Comparison of ENCODE assay signal across 8 cellular contexts in genomic region chr17:3723188-3723555, GRCh38. TPM values are rescaled to one million over a fixed set of nuclear protein-coding genes. Genes with fewer than 3 reads are reported as not detected.
DNase-seq lines count a peak whose midpoint lies in the region; ATAC-seq and TF ChIP-seq lines count a peak whose summit lies in the region.

No MANE protein-coding gene starts in this region.

- TF ChIP-seq CTCF in WTC11 (IDR thresholded peaks at IDR 0.05) = no peak
- no peak for TF ChIP-seq CTCF in stomach (IDR thresholded peaks at IDR 0.05)

- peak; percentile 56 for DNase-seq in NCI-H748 (lab: John Stamatoyannopoulos, UW; ENCODE audit: unreplicated experiment)
- DNase-seq in NCI-H748 treated with DMSO at 0.1 percent for 48 hours (lab: John Stamatoyannopoulos, UW) = no peak
- no peak for DNase-seq in WTC11 (ENCODE audit: low spot score)
- no peak for DNase-seq in stomach
- no peak for DNase-seq in MV-4-11 (lab: John Stamatoyannopoulos, UW)
- no peak for DNase-seq in activated CD4-positive, alpha-beta T cell treated with anti-CD3 and anti-CD28 coated beads for 1 hour

- H3K4me1 ChIP-seq in iPS-15b (ENCODE audit: control insufficient read depth, insufficient read depth, low read length) = peaks cover 10% of the 10 kb centered on the region
- peaks cover 25 to 56% (median 43%) of the 10 kb centered on the region in 4 donors for H3K4me1 ChIP-seq in stomach

- intact Hi-C loops in stomach (cut with DNase I; ENCODE audit: low total_unique reads) = no loop called here

- H3K9me3 ChIP-seq in iPS-15b (ENCODE audit: control insufficient read depth, insufficient read depth, low read length) = no peaks in the 10 kb centered on the region
- H3K9me3 ChIP-seq in stomach = no peaks in the 10 kb centered on the region

- peak overlapping the region; percentile 78 for H3K27ac Mint-ChIP-seq in WTC11

- H3K27me3 ChIP-seq in iPS-15b (ENCODE audit: control insufficient read depth, insufficient read depth, low read length) = no peaks in the 10 kb centered on the region
- no peaks in the 10 kb centered on the region for H3K27me3 ChIP-seq in stomach

- TF ChIP-seq EP300 in stomach (IDR thresholded peaks at IDR 0.05) = no peak

- H3K4me3 Mint-ChIP-seq in WTC11 = peak overlapping the region; percentile 96

- 1 to 4% (median 2%) methylated on average over 9 to 13 of the region's 13 CpGs for WGBS in stomach, 5 donors

- H3K36me3 ChIP-seq in iPS-15b (ENCODE audit: control insufficient read depth, insufficient read depth, low read length) (peaks cover 10% of the 10 kb centered on the region), stomach (peaks cover 11 to 39% (median 22%) of the 10 kb centered on the region in 4 donors)

- no peaks in the 10 kb centered on the region for H3K27me3 Mint-ChIP-seq in WTC11 (ENCODE audit: low read depth)

- ATAC-seq in WTC11 (no peak), HG03439 (IDR thresholded peaks at IDR 0.05; ENCODE audit: unreplicated experiment) (no peak)

- H3K9me3 Mint-ChIP-seq in WTC11 = no peaks in the 10 kb centered on the region

- peaks cover 38% of the 10 kb centered on the region for H3K36me3 Mint-ChIP-seq in WTC11

- H3K9ac ChIP-seq in iPS-15b (ENCODE audit: low read depth, low read length) = peak overlapping the region; percentile 92

- POLR2A ChIA-PET in WTC11 (lab: Charles Lee) = interaction anchor here (0.5 to 1.9 kb wide), 4 partner anchors 12 to 57 kb away, joined by 4 to 6 read pairs (median 4); partner anchors contain the start of gene P2RX5

- TF ChIP-seq POLR2A in stomach (IDR thresholded peaks at IDR 0.05) = no peak

- H3K27ac ChIP-seq in stomach = peak overlapping the region; percentile 83 to 94 (median 92)

- CTCF ChIA-PET in WTC11 (lab: Charles Lee) = interaction anchor here (0.6 to 3.1 kb wide), 16 partner anchors 11 to 745 kb away, joined by 3 to 40 read pairs (median 4); partner anchors contain the start of gene P2RX5

- peak overlapping the region; percentile 96 for H3K4me3 ChIP-seq in iPS-15b (ENCODE audit: low read depth, low read length)
- peak overlapping the region; percentile 74 to 97 (median 88) for H3K4me3 ChIP-seq in stomach

- H3K4me1 Mint-ChIP-seq in WTC11 = peaks cover 29% of the 10 kb centered on the region

TF ChIP-seq in WTC11, 78 proteins besides CTCF, POLR2A, EP300 and RAD21:
- TF ChIP-seq JAZF1 (CRISPR knock-in tag; IDR thresholded peaks at IDR 0.05) = no peak
- no peak for TF ChIP-seq SMAD4 (CRISPR knock-in tag; IDR thresholded peaks at IDR 0.05)
- no peak for TF ChIP-seq E2F4 (CRISPR knock-in tag; IDR thresholded peaks at IDR 0.05; ENCODE audit: borderline replicate concordance, low read depth)
- no peak for TF ChIP-seq NFYB (CRISPR knock-in tag; conservative IDR thresholded peaks at IDR 0.05; ENCODE audit: low read depth)
- no peak for TF ChIP-seq ARID4B (CRISPR knock-in tag; IDR thresholded peaks at IDR 0.05; ENCODE audit: borderline replicate concordance)
- no peak for TF ChIP-seq FOXK1 (CRISPR knock-in tag; IDR thresholded peaks at IDR 0.05)
- no peak for TF ChIP-seq ELF4 (CRISPR knock-in tag; IDR thresholded peaks at IDR 0.05; ENCODE audit: low read depth)
- TF ChIP-seq MLX (CRISPR knock-in tag; IDR thresholded peaks at IDR 0.05) = no peak
- TF ChIP-seq ZNF317 (CRISPR knock-in tag; IDR thresholded peaks at IDR 0.05; ENCODE audit: borderline replicate concordance, low read depth) = no peak

RNA-seq across cellular contexts. Expression of gene HASPIN, which starts 0.5 kb away (rescaled TPM):
- total RNA-seq in WTC11 (2021) (30.0 to 30.8 TPM (median 30.4 TPM) in 3 replicates), stomach (under 1 TPM in 3 of 5 donors, not detected in 2; 0.55 to 0.89 (median 0.87) TPM)
- under 1 TPM in 2 of 3 donors, not detected in 1; 0.30 to 0.68 TPM for polyA plus RNA-seq in stomach

RNA-seq across cellular contexts. Expression of gene P2RX5, which starts 27.2 kb away (rescaled TPM):
- total RNA-seq in WTC11 (2021) (6.4 to 9.5 TPM (median 8.8 TPM) in 3 replicates), stomach (10 to 100 TPM in 1 of 5 donors, 1 to 10 TPM in 3, not detected in 1; 3.7 to 37.5 (median 7.1) TPM)
- polyA plus RNA-seq in stomach = 1 to 10 TPM in 2 of 3 donors, not detected in 1; 1.1 to 7.1 TPM

RNA-seq across cellular contexts. Expression of gene EMC6, which starts 54.6 kb away (rescaled TPM):
- total RNA-seq in WTC11 (2021) (81.2 to 89.7 TPM (median 86.0 TPM) in 3 replicates), stomach (10 to 100 TPM in 2 of 5 donors, 1 to 10 TPM in 1, not detected in 2; 2.6 to 28.6 (median 19.1) TPM)
- 10 to 100 TPM; 60.2 to 75.6 (median 75.3) TPM for polyA plus RNA-seq in stomach

RNA-seq across cellular contexts. Expression of gene TAX1BP3, which starts 54.8 kb away (rescaled TPM):
- total RNA-seq in WTC11 (2021) = 71.9 to 76.9 TPM (median 76.2 TPM) in 3 replicates
- total RNA-seq in stomach = 100 to 1,000 TPM in 4 of 5 donors, 10 to 100 TPM in 1; 52.7 to 229 (median 108) TPM
- polyA plus RNA-seq in stomach = 100 to 1,000 TPM; 114 to 267 (median 235) TPM

Comparison
In these comparisons a context has a peak if more than half of its experiments do, and no peak if none do; other contexts are left out.
1. RNA of gene HASPIN, which starts 0.5 kb away (total RNA-seq): 30.0 to 30.8 TPM in WTC11; 0.55 to 0.89 TPM in stomach; every median in the first group is over 10 times any median in the second.